ENCODE assay signal across 8 cellular contexts in genomic region chr2:191677091-191677645, GRCh38. TPM values are rescaled to one million over a fixed set of nuclear protein-coding genes. Genes with fewer than 3 reads are reported as not detected.
A peak's percentile ranks its signal among the peaks of the same experiment; 100 is the strongest.
DNase-seq lines count a peak whose midpoint lies in the region; ATAC-seq and TF ChIP-seq lines count a peak whose summit lies in the region.

No MANE protein-coding gene starts in this region.

- ATAC-seq in GM18511 (IDR thresholded peaks at IDR 0.05; ENCODE audit: unreplicated experiment) (peak; percentile 40), HG03045 (IDR thresholded peaks at IDR 0.05; ENCODE audit: unreplicated experiment) (peak; percentile 42), sciatic nerve (peak; percentile 67)

- H3K9ac ChIP-seq in OCI-LY3 (ENCODE audit: low read length), result peak overlapping the region; percentile 98

- intact Hi-C loops in sciatic nerve (cut with DNase I), result no loop called here

- H3K4me1 ChIP-seq in ACC112 (ENCODE audit: control insufficient read depth, insufficient read depth, low read length, unreplicated experiment) (peaks cover 19% of the 10 kb centered on the region), OCI-LY3 (ENCODE audit: low read length) (peaks cover 32% of the 10 kb centered on the region)

- 3 to 15% (median 12%) methylated on average over 6 of the region's 6 CpGs for WGBS in adipose tissue, 3 donors

- no peaks in the 10 kb centered on the region for H3K9me3 ChIP-seq in OCI-LY3 (ENCODE audit: insufficient read depth, low read length)

- peaks cover 41% of the 10 kb centered on the region for H3K79me2 ChIP-seq in ACC112 (ENCODE audit: control insufficient read depth, insufficient read depth, low read length, unreplicated experiment)
- peaks cover 61% of the 10 kb centered on the region for H3K79me2 ChIP-seq in OCI-LY3 (ENCODE audit: low read length)

- no peak for TF ChIP-seq CTCF in OCI-LY3 (IDR thresholded peaks at IDR 0.05; ENCODE audit: low read depth, low read length)

- H3K27ac ChIP-seq in ACC112 (ENCODE audit: low read depth, low read length) (peak overlapping the region; percentile 90), OCI-LY3 (ENCODE audit: low read length) (peak overlapping the region; percentile 96), adipose tissue (ENCODE audit: low read depth, low read length) (peak overlapping the region; percentile 67)

- H3K4me2 ChIP-seq in OCI-LY3 (ENCODE audit: low read length), result peak overlapping the region; percentile 90

- DNase-seq in hepatic stellate cell (ENCODE audit: low spot score) (peak; percentile 63), sciatic nerve (ENCODE audit: low spot score) (no peak), NCI-H1105 treated with DMSO at 0.1 percent for 48 hours (lab: John Stamatoyannopoulos, UW) (no peak)

- H2AFZ ChIP-seq in ACC112 (ENCODE audit: low read length, unreplicated experiment), result peak overlapping the region; percentile 19
- H2AFZ ChIP-seq in OCI-LY3 (ENCODE audit: low read depth, low read length), result no peak overlapping the region

- H3K36me3 ChIP-seq in ACC112 (ENCODE audit: insufficient read depth, low read length), result peaks cover 10% of the 10 kb centered on the region
- H3K36me3 ChIP-seq in OCI-LY3 (replicated peaks; ENCODE audit: low read depth, low read length), result peaks cover 43% of the 10 kb centered on the region

- H4K20me1 ChIP-seq in OCI-LY3 (ENCODE audit: insufficient read depth, low read length), result peaks cover 16% of the 10 kb centered on the region

- H3K4me3 ChIP-seq in ACC112 (ENCODE audit: low read depth, low read length) (peak overlapping the region; percentile 96), OCI-LY3 (ENCODE audit: low read length) (peak overlapping the region; percentile 88)

- H3K27me3 ChIP-seq in ACC112 (ENCODE audit: insufficient read depth, low read length) (no peaks in the 10 kb centered on the region), OCI-LY3 (ENCODE audit: low read depth, low read length) (no peaks in the 10 kb centered on the region)

RNA-seq across cellular contexts. Expression of gene NABP1, which starts 0.8 kb away (rescaled TPM):
- 10 to 100 TPM in 2 of 3 donors, 1 to 10 TPM in 1; 5.0 to 55.8 (median 29.0) TPM for polyA plus RNA-seq in adipose tissue
- total RNA-seq in sciatic nerve, result 64.3 TPM
